In the genomic region with DNA sequence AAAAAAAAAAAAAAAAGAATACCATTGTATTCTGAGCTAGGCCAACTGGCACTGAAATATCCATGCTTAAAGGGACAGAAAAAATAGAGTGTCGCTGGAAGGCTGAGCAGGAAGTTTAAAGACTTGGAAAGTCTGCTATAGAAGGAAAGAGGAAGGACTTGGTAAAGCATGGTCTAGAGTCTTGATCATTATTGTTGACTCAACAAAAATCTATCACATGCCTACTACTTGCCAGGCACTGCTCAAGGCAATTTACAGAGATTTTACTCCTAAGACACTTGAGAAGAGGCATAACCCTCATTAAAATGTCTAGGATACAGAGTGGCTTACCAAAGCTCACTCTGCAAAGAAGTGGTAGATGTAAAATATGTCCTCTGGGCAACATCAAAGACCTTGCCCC, we compare ENCODE assay signal across 22 cellular contexts.
DNase-seq lines count a peak whose midpoint lies in the region; ATAC-seq, FAIRE-seq and TF ChIP-seq lines count a peak whose summit lies in the region.
"Had no signal": no experiment of that assay in that cellular context is flagged by ENCODE, and none has a peak within 500 bp of the region (broad histone marks: within the 10 kb centered on the region; RNA-seq: fewer than 3 reads in every experiment).

No MANE protein-coding gene starts in this region.

- H3K4me3 ChIP-seq in HepG2 (replicated peaks in 1 of 3; ENCODE audit: insufficient read depth in 1 of 3, low read depth in 2 of 3, low read length in 3 of 3) (no peak overlapping the region), right lobe of liver (no peak overlapping the region), K562 (no peak overlapping the region)
- H3K4me3 ChIP-seq: A549; BLaER1 treated with 17β-estradiol and CSF1 and Interleukin-3, amounts not matched to agents 10 nM and 100 nM had no signal

- DNase-seq in HepG2 (ENCODE audit: low spot score): no peak
- no peak for DNase-seq in right lobe of liver
- DNase-seq in K562 (ENCODE audit: extremely low read depth in 1 of 4, low spot score in 3 of 4): no peak
- peak; percentile 9 for DNase-seq in medulla oblongata (ENCODE audit: extremely low spot score)
- no peak for DNase-seq in activated CD4-positive, CD25-positive, alpha-beta regulatory T cell (lab: John Stamatoyannopoulos, UW)
- DNase-seq in NCI-H82 treated with DMSO at 0.1 percent for 48 hours (lab: John Stamatoyannopoulos, UW; ENCODE audit: unreplicated experiment): no peak
- no peak for DNase-seq in activated naive CD4-positive, alpha-beta T cell treated with anti-CD3 and anti-CD28 coated beads, Interleukin-2, amount 50 U/mL, for 16 hours
- DNase-seq: AML-193; Caco-2; Calu3; CD4-positive, alpha-beta T cell; CD8-positive, alpha-beta T cell; DMS79 treated with DMSO at 0.1 percent for 48 hours; GF-D8 had no signal

- in situ Hi-C loops in HepG2 (cut with HindIII; ENCODE audit: extremely low pct_ligation_motif_present, low pct_unique_long_range_greater_than_20kb) (no loop called here), K562 (cut with MboI) (no loop called here)

- H3K9me1 ChIP-seq in K562 (ENCODE audit: control insufficient read depth, insufficient read depth, low read length): no peaks in the 10 kb centered on the region

- no peaks in the 10 kb centered on the region for H3K36me3 ChIP-seq in HepG2 (replicated peaks in 1 of 2; ENCODE audit: control insufficient read depth in 1 of 2, insufficient read depth in 2 of 2, low read length in 2 of 2)
- H3K36me3 ChIP-seq in right lobe of liver: no peaks in the 10 kb centered on the region
- H3K36me3 ChIP-seq in K562 (ENCODE audit: control insufficient read depth, insufficient read depth, low read length): no peaks in the 10 kb centered on the region
- H3K36me3 ChIP-seq: BLaER1 treated with 17β-estradiol and CSF1 and Interleukin-3, amounts not matched to agents 10 nM and 100 nM had no signal

- TF ChIP-seq POLR2A in HepG2 (IDR thresholded peaks at IDR 0.05; ENCODE audit: insufficient read depth in 1 of 2, low read depth in 2 of 2, low read length in 2 of 2) (no peak), right lobe of liver (IDR thresholded peaks at IDR 0.05) (no peak), K562 (conservative IDR thresholded peaks at IDR 0.05) (no peak)

- intact Hi-C loops in HepG2 (cut with micrococcal nuclease; ENCODE audit: unreplicated experiment): no loop called here
- intact Hi-C loops in right lobe of liver (cut with DNase I): no loop called here
- intact Hi-C loops in K562 (cut with micrococcal nuclease): no loop called here

- H3K27ac ChIP-seq in HepG2 (ENCODE audit: extremely low read length, insufficient read depth, low read length) (no peak overlapping the region), right lobe of liver (no peak overlapping the region), K562 (ENCODE audit: extremely low read depth, low read depth, low read length) (no peak overlapping the region)
- H3K27ac ChIP-seq: 22Rv1; A549; BLaER1 treated with 17β-estradiol and CSF1 and Interleukin-3, amounts not matched to agents 10 nM and 100 nM; C4-2B had no signal

- POLR2A ChIA-PET in HepG2 (lab: Yijun Ruan, JAX): no interaction called here
- POLR2A ChIA-PET in K562 (lab: Yijun Ruan, JAX): no interaction called here

- no peak overlapping the region for H3K4me2 ChIP-seq in HepG2 (ENCODE audit: low read depth, low read length)
- H3K4me2 ChIP-seq in K562 (ENCODE audit: insufficient read depth, low read length): no peak overlapping the region
- H3K4me2 ChIP-seq: A549 had no signal

- H3K27me3 ChIP-seq in HepG2 (ENCODE audit: control insufficient read depth in 1 of 2, insufficient read depth in 2 of 2, low read length in 2 of 2): peaks cover 0 to 5% of the 10 kb centered on the region in 2 experiments; a peak in 1 of 5 replicates
- no peaks in the 10 kb centered on the region for H3K27me3 ChIP-seq in right lobe of liver
- no peaks in the 10 kb centered on the region for H3K27me3 ChIP-seq in K562 (ENCODE audit: control insufficient read depth in 2 of 2, insufficient read depth in 2 of 2, low read length in 2 of 2)
- H3K27me3 ChIP-seq: BLaER1 treated with 17β-estradiol and CSF1 and Interleukin-3, amounts not matched to agents 10 nM and 100 nM had no signal

- BruUV-seq in HepG2 (replicated peaks; lab: Mats Ljungman, UMichigan): no TSS peak
- BruUV-seq in K562 (replicated peaks; lab: Mats Ljungman, UMichigan): no TSS peak

- TF ChIP-seq RAD21 in HepG2 (CRISPR knock-in tag; IDR thresholded peaks at IDR 0.05) (no peak), K562 (CRISPR knock-in tag; conservative IDR thresholded peaks at IDR 0.05 in 1 of 2, IDR thresholded peaks at IDR 0.05 in 1 of 2) (no peak)

- CTCF ChIA-PET in HepG2 (lab: Yijun Ruan, JAX; ENCODE audit: low intra/inter-chr PET ratio, low total read pairs): no interaction called here
- CTCF ChIA-PET in K562 (lab: Yijun Ruan, JAX; ENCODE audit: low intra/inter-chr PET ratio): no interaction called here

- no peak for TF ChIP-seq EP300 in HepG2 (IDR thresholded peaks at IDR 0.05; ENCODE audit: low read depth in 2 of 2, low read length in 2 of 2)
- TF ChIP-seq EP300 in HepG2 (CRISPR knock-in tag; IDR thresholded peaks at IDR 0.05; ENCODE audit: borderline replicate concordance): no peak
- TF ChIP-seq EP300 in K562 (IDR thresholded peaks at IDR 0.05; ENCODE audit: low read length): no peak

- FAIRE-seq in HepG2 (lab: Jason Lieb, UNC): no peak
- FAIRE-seq in K562 (lab: Jason Lieb, UNC): no peak
- FAIRE-seq: A549, D721Med, G401.6, GM12891, GM19239 had no signal

- H3K4me1 ChIP-seq in HepG2 (ENCODE audit: insufficient read depth, low read length) (no peaks in the 10 kb centered on the region), right lobe of liver (no peaks in the 10 kb centered on the region), K562 (replicated peaks in 1 of 2; ENCODE audit: control insufficient read depth in 2 of 2, insufficient read depth in 2 of 2, low read length in 2 of 2) (no peaks in the 10 kb centered on the region)
- H3K4me1 ChIP-seq: A549, Caco-2 had no signal

- H2AFZ ChIP-seq in HepG2 (ENCODE audit: low read length) (no peak overlapping the region), K562 (ENCODE audit: low read depth, low read length) (no peak overlapping the region)

- H4K20me1 ChIP-seq in HepG2 (ENCODE audit: insufficient read depth, low read length) (no peaks in the 10 kb centered on the region), K562 (replicated peaks; ENCODE audit: control insufficient read depth, insufficient read depth, low read length) (no peaks in the 10 kb centered on the region)
- H4K20me1 ChIP-seq: BLaER1 treated with 17β-estradiol and CSF1 and Interleukin-3, amounts not matched to agents 10 nM and 100 nM had no signal

- H3K9me3 ChIP-seq in HepG2 (ENCODE audit: low read length) (no peaks in the 10 kb centered on the region), right lobe of liver (no peaks in the 10 kb centered on the region), K562 (replicated peaks; ENCODE audit: control insufficient read depth, insufficient read depth, low read depth, low read length) (no peaks in the 10 kb centered on the region)
- H3K9me3 ChIP-seq: A549; BLaER1 treated with 17β-estradiol and CSF1 and Interleukin-3, amounts not matched to agents 10 nM and 100 nM; Caco-2 had no signal

- H3K9ac ChIP-seq in HepG2 (ENCODE audit: insufficient read depth, low read depth, low read length) (no peak overlapping the region), K562 (ENCODE audit: insufficient read depth in 1 of 2, low read depth in 2 of 2, low read length in 2 of 2) (no peak overlapping the region)
- H3K9ac ChIP-seq: BLaER1 treated with 17β-estradiol and CSF1 and Interleukin-3, amounts not matched to agents 10 nM and 100 nM had no signal

- no peak for TF ChIP-seq CTCF in HepG2 (CRISPR knock-in tag; IDR thresholded peaks at IDR 0.05)
- no peak for TF ChIP-seq CTCF in right lobe of liver (IDR thresholded peaks at IDR 0.05)
- TF ChIP-seq CTCF in K562 (IDR thresholded peaks at IDR 0.05 in 2 of 3, conservative IDR thresholded peaks at IDR 0.05 in 1 of 3; ENCODE audit: insufficient read depth in 2 of 3, low read depth in 1 of 3, low read length in 3 of 3): no peak

- H3K79me2 ChIP-seq in HepG2 (ENCODE audit: insufficient read depth, low read length): no peaks in the 10 kb centered on the region
- no peaks in the 10 kb centered on the region for H3K79me2 ChIP-seq in K562 (ENCODE audit: control insufficient read depth, insufficient read depth, low read length)

- ATAC-seq in HepG2 (no peak), right lobe of liver (no peak), K562 (no peak)
- ATAC-seq: A549; CD8-positive, alpha-beta T cell had no signal

- 0% methylated on average over 1 of the region's 1 CpG for WGBS in HepG2 (ENCODE audit: low lambda C conversion rate)
- no CpG with 5 or more reads among the region's 1 CpG for WGBS in right lobe of liver (ENCODE audit: insufficient coverage, low coverage, low lambda C conversion rate, missing lambda C conversion rate)
- WGBS in K562 (ENCODE audit: insufficient coverage, low coverage, missing lambda C conversion rate): no CpG with 5 or more reads among the region's 1 CpG

TF ChIP-seq in HepG2, 621 proteins besides CTCF, POLR2A, EP300 and RAD21:
- TF ChIP-seq GLMP (CRISPR knock-in tag; IDR thresholded peaks at IDR 0.05; ENCODE audit: borderline replicate concordance) (no peak), MAFK (conservative IDR thresholded peaks at IDR 0.05 in 1 of 2, IDR thresholded peaks at IDR 0.05 in 1 of 2; ENCODE audit: low read length in 2 of 2) (peak; percentile 63 to 74), MAFF (IDR thresholded peaks at IDR 0.05; ENCODE audit: low read depth, low read length) (peak; percentile 54)

TF ChIP-seq in K562, 482 proteins besides CTCF, POLR2A, EP300 and RAD21 (continues in another document):
- TF ChIP-seq, protein P1, sequence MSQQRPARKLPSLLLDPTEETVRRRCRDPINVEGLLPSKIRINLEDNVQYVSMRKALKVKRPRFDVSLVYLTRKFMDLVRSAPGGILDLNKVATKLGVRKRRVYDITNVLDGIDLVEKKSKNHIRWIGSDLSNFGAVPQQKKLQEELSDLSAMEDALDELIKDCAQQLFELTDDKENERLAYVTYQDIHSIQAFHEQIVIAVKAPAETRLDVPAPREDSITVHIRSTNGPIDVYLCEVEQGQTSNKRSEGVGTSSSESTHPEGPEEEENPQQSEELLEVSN (IDR thresholded peaks at IDR 0.05; ENCODE audit: borderline replicate concordance in 1 of 2, extremely low read depth in 1 of 2, insufficient read depth in 1 of 2, insufficient read length in 1 of 2, low read depth in 1 of 2, low read length in 1 of 2, poor library complexity in 1 of 2, severe bottlenecking in 1 of 2): no peak
- TF ChIP-seq, protein P2, sequence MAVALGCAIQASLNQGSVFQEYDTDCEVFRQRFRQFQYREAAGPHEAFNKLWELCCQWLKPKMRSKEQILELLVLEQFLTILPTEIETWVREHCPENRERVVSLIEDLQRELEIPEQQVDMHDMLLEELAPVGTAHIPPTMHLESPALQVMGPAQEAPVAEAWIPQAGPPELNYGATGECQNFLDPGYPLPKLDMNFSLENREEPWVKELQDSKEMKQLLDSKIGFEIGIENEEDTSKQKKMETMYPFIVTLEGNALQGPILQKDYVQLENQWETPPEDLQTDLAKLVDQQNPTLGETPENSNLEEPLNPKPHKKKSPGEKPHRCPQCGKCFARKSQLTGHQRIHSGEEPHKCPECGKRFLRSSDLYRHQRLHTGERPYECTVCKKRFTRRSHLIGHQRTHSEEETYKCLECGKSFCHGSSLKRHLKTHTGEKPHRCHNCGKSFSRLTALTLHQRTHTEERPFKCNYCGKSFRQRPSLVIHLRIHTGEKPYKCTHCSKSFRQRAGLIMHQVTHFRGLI (CRISPR knock-in tag; IDR thresholded peaks at IDR 0.05): no peak

Comparison
In these comparisons a context has a peak if more than half of its experiments do, and no peak if none do; other contexts are left out.
1. Of the 241 proteins assayed by ChIP-seq in both HepG2 and K562: peak only in HepG2: MAFF and MAFK; only in K562: MAFG; in both: none; in neither: 238.